Comparison of ENCODE assay signal across 1 cellular context in the genomic region with DNA sequence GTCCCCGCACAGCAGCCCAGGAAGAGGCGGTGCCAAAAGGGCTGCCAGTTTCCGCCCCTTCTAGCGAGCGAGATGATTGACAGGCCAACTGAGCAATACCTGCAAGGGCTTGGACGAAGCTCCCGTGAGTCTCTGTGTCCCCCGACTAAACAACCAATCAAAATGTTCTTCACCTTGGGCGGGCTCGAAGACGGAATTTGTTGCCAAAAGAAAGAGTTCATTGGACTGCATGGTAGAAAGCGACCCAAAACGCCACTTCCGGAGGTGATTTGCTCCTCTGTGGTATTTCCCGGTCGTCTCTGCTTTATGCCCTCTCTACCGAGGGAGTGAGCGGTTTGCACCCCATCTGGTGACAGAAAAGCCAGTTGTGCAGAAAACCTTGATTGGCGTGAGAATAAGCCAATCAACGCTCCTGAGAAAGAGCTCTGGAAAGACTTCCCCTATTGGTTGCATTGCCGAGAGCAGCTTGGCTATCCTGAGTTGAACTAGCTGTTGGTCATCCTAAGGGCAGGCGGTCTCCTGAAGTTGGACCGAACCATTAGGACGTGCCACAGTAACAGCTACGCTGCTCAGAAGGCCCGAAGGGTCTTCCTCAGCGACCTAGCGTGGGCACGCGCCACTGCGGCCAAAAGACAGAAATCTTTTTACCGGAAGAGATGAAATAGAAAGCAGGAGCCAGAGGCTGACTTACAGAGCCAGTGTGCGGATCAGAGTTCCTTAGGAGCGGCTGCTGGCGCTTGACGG.
TF ChIP-seq lines count a peak whose summit lies in the region.

No MANE protein-coding gene starts in this region.

TF ChIP-seq in HepG2, 621 proteins besides CTCF, POLR2A, EP300 and RAD21 (continued from another document and continues in another):
- TF ChIP-seq, protein P1, sequence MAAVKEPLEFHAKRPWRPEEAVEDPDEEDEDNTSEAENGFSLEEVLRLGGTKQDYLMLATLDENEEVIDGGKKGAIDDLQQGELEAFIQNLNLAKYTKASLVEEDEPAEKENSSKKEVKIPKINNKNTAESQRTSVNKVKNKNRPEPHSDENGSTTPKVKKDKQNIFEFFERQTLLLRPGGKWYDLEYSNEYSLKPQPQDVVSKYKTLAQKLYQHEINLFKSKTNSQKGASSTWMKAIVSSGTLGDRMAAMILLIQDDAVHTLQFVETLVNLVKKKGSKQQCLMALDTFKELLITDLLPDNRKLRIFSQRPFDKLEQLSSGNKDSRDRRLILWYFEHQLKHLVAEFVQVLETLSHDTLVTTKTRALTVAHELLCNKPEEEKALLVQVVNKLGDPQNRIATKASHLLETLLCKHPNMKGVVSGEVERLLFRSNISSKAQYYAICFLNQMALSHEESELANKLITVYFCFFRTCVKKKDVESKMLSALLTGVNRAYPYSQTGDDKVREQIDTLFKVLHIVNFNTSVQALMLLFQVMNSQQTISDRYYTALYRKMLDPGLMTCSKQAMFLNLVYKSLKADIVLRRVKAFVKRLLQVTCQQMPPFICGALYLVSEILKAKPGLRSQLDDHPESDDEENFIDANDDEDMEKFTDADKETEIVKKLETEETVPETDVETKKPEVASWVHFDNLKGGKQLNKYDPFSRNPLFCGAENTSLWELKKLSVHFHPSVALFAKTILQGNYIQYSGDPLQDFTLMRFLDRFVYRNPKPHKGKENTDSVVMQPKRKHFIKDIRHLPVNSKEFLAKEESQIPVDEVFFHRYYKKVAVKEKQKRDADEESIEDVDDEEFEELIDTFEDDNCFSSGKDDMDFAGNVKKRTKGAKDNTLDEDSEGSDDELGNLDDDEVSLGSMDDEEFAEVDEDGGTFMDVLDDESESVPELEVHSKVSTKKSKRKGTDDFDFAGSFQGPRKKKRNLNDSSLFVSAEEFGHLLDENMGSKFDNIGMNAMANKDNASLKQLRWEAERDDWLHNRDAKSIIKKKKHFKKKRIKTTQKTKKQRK (IDR thresholded peaks at IDR 0.05; ENCODE audit: low read length): peak; percentile 82
- TF ChIP-seq ZNF431 (CRISPR knock-in tag; IDR thresholded peaks at IDR 0.05; ENCODE audit: borderline replicate concordance, low read depth): no peak
- TF ChIP-seq, protein P2, sequence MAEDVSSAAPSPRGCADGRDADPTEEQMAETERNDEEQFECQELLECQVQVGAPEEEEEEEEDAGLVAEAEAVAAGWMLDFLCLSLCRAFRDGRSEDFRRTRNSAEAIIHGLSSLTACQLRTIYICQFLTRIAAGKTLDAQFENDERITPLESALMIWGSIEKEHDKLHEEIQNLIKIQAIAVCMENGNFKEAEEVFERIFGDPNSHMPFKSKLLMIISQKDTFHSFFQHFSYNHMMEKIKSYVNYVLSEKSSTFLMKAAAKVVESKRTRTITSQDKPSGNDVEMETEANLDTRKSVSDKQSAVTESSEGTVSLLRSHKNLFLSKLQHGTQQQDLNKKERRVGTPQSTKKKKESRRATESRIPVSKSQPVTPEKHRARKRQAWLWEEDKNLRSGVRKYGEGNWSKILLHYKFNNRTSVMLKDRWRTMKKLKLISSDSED (CRISPR knock-in tag; IDR thresholded peaks at IDR 0.05): 0 out of 2 replicates have a peak, but pooled peaks have one; percentile 52
- TF ChIP-seq SNAPC4 (CRISPR knock-in tag; IDR thresholded peaks at IDR 0.05): no peak
- no peak for TF ChIP-seq ZNF691 (CRISPR knock-in tag; IDR thresholded peaks at IDR 0.05; ENCODE audit: borderline replicate concordance, low read depth)
- peak; percentile 81 for TF ChIP-seq ZNF687 (CRISPR knock-in tag; IDR thresholded peaks at IDR 0.05)
- TF ChIP-seq ZSCAN29 (CRISPR knock-in tag; conservative IDR thresholded peaks at IDR 0.05): no peak
- TF ChIP-seq, protein P3, sequence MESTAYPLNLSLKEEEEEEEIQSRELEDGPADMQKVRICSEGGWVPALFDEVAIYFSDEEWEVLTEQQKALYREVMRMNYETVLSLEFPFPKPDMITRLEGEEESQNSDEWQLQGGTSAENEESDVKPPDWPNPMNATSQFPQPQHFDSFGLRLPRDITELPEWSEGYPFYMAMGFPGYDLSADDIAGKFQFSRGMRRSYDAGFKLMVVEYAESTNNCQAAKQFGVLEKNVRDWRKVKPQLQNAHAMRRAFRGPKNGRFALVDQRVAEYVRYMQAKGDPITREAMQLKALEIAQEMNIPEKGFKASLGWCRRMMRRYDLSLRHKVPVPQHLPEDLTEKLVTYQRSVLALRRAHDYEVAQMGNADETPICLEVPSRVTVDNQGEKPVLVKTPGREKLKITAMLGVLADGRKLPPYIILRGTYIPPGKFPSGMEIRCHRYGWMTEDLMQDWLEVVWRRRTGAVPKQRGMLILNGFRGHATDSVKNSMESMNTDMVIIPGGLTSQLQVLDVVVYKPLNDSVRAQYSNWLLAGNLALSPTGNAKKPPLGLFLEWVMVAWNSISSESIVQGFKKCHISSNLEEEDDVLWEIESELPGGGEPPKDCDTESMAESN (CRISPR knock-in tag; conservative IDR thresholded peaks at IDR 0.05): no peak
- no peak for TF ChIP-seq TFE3 (CRISPR knock-in tag; IDR thresholded peaks at IDR 0.05)
- no peak; the same call in none of the 2 replicates for TF ChIP-seq REPIN1 (CRISPR knock-in tag; IDR thresholded peaks at IDR 0.05; ENCODE audit: borderline replicate concordance, low read depth)
- TF ChIP-seq PBX3 (CRISPR knock-in tag; IDR thresholded peaks at IDR 0.05; ENCODE audit: borderline replicate concordance): peak; percentile 30; the same call in 1 of the 2 replicates
- TF ChIP-seq YEATS4 (CRISPR knock-in tag; IDR thresholded peaks at IDR 0.05; ENCODE audit: borderline replicate concordance): no peak
- no peak for TF ChIP-seq MEF2D (CRISPR knock-in tag; IDR thresholded peaks at IDR 0.05)
- TF ChIP-seq MTA1 (CRISPR knock-in tag; IDR thresholded peaks at IDR 0.05; ENCODE audit: borderline replicate concordance): no peak
- no peak for TF ChIP-seq ZNF546 (CRISPR knock-in tag; conservative IDR thresholded peaks at IDR 0.05)
- TF ChIP-seq ZBTB38 (CRISPR knock-in tag; IDR thresholded peaks at IDR 0.05): no peak
- no peak for TF ChIP-seq ZSCAN20 (CRISPR knock-in tag; IDR thresholded peaks at IDR 0.05; ENCODE audit: borderline replicate concordance)
- TF ChIP-seq ZNF430 (CRISPR knock-in tag; IDR thresholded peaks at IDR 0.05): peak; percentile 81
- peak; percentile 78; the same call in 1 of the 2 replicates for TF ChIP-seq POLR2AphosphoS2 (IDR thresholded peaks at IDR 0.05; ENCODE audit: low read depth, low read length)
- no peak for TF ChIP-seq PRMT3 (CRISPR knock-in tag; IDR thresholded peaks at IDR 0.05; ENCODE audit: borderline replicate concordance, low read depth)
- no peak for TF ChIP-seq HNF4G (IDR thresholded peaks at IDR 0.05; ENCODE audit: borderline replicate concordance, low read depth, low read length)
- TF ChIP-seq HNF4G (CRISPR knock-in tag; IDR thresholded peaks at IDR 0.05; ENCODE audit: borderline replicate concordance, low read depth): no peak
- 0 out of 2 replicates have a peak, but pooled peaks have one; percentile 70 for TF ChIP-seq SPEN (CRISPR knock-in tag; IDR thresholded peaks at IDR 0.05; ENCODE audit: low read depth)
